15 cellular contexts compared by ENCODE assay signal in the genomic region with DNA sequence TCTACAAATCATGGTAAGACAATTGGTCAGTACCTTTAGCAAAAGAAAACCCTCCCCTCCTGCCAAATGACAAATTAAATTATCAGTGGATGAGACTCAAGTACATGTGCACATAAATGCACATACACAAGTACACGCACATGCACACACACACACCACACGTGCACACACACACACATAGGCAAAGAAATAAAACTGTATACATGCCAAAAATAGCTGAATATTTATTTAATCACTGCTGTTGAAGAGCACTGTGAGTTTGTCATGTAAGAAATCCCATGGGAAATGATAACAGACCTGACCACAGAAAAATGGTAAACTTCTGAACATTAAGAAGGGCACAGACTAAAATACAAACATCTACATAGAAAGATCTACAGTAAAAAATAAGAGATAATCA. TPM values are rescaled to one million over a fixed set of nuclear protein-coding genes. Genes with fewer than 3 reads are reported as not detected.
A peak's percentile ranks its signal among the peaks of the same experiment; 100 is the strongest.
DNase-seq lines count a peak whose midpoint lies in the region; ATAC-seq and TF ChIP-seq lines count a peak whose summit lies in the region.
"Had no signal": no experiment of that assay in that cellular context is flagged by ENCODE, and none has a peak within 500 bp of the region (broad histone marks: within the 10 kb centered on the region; RNA-seq: fewer than 3 reads in every experiment).

No MANE protein-coding gene starts in this region.

- no peaks in the 10 kb centered on the region for H4K20me1 ChIP-seq in OCI-LY3 (ENCODE audit: insufficient read depth, low read length)
- no peaks in the 10 kb centered on the region for H4K20me1 ChIP-seq in smooth muscle cell (ENCODE audit: low read depth)

- no peak overlapping the region for H3K9ac ChIP-seq in OCI-LY3 (ENCODE audit: low read length)
- no peak overlapping the region for H3K9ac ChIP-seq in smooth muscle cell (ENCODE audit: low read depth)
- H3K9ac ChIP-seq: neural progenitor cell had no signal

- no peak overlapping the region for H3K4me3 Mint-ChIP-seq in T-helper 2 cell treated with Interferon-gamma antibody and Interleukin-4, amounts not matched to agents 5 μg/mL and 100 μg/mL, for 36 hours
- H3K4me3 Mint-ChIP-seq in natural killer cell treated with Interleukin-12 subunit alpha and Interleukin-12 subunit beta and Interleukin-15 and Interleukin-18, amount 100 ng/mL, for 72 hours, result peak overlapping the region; percentile 73
- H3K4me3 Mint-ChIP-seq: neural progenitor cell had no signal

- H3F3A ChIP-seq in smooth muscle cell (ENCODE audit: low read depth), result peaks cover 5% of the 10 kb centered on the region

- no peak for ATAC-seq in natural killer cell treated with Interleukin-12 subunit alpha and Interleukin-12 subunit beta and Interleukin-15 and Interleukin-18, amount 100 ng/mL, for 72 hours

- no peaks in the 10 kb centered on the region for H3K9me3 Mint-ChIP-seq in T-helper 2 cell treated with Interferon-gamma antibody and Interleukin-4, amounts not matched to agents 5 μg/mL and 100 μg/mL, for 36 hours
- H3K9me3 Mint-ChIP-seq in natural killer cell treated with Interleukin-12 subunit alpha and Interleukin-12 subunit beta and Interleukin-15 and Interleukin-18, amount 100 ng/mL, for 72 hours, result peaks cover 3% of the 10 kb centered on the region
- H3K9me3 Mint-ChIP-seq: neural progenitor cell had no signal

- no peak overlapping the region for H3K4me2 ChIP-seq in OCI-LY3 (ENCODE audit: low read length)
- no peak overlapping the region for H3K4me2 ChIP-seq in smooth muscle cell
- H3K4me2 ChIP-seq: neural progenitor cell had no signal

- H3K27me3 Mint-ChIP-seq in T-helper 2 cell treated with Interferon-gamma antibody and Interleukin-4, amounts not matched to agents 5 μg/mL and 100 μg/mL, for 36 hours (ENCODE audit: low read depth), result no peaks in the 10 kb centered on the region
- H3K27me3 Mint-ChIP-seq in natural killer cell treated with Interleukin-12 subunit alpha and Interleukin-12 subunit beta and Interleukin-15 and Interleukin-18, amount 100 ng/mL, for 72 hours, result no peaks in the 10 kb centered on the region

- DNase-seq in T-helper 2 cell treated with Interferon-gamma antibody and Interleukin-4, amounts not matched to agents 5 μg/mL and 100 μg/mL, for 36 hours (ENCODE audit: low spot score), result no peak
- DNase-seq in T-helper 2 cell (no peak), cardiac fibroblast (ENCODE audit: low read depth in 2 of 2) (peak; percentile 65 to 66), posterior vena cava (ENCODE audit: low spot score) (no peak), smooth muscle cell (lab: John Stamatoyannopoulos, UW; ENCODE audit: unreplicated experiment) (no peak), nucleus accumbens (lab: John Stamatoyannopoulos, UW) (no peak)
- DNase-seq in natural killer cell treated with Interleukin-12 subunit alpha and Interleukin-12 subunit beta and Interleukin-15 and Interleukin-18, amount 100 ng/mL, for 72 hours (ENCODE audit: low spot score), result no peak
- DNase-seq: 8988T; activated CD4-positive, alpha-beta T cell treated with anti-CD3 and anti-CD28 coated beads for 1 hour; activated gamma-delta T cell; cerebellar nuclear complex; hippocampal formation; right lobe of liver had no signal

- H3K9me3 ChIP-seq in OCI-LY3 (ENCODE audit: insufficient read depth, low read length) (no peaks in the 10 kb centered on the region), smooth muscle cell (replicated peaks; ENCODE audit: low read depth) (no peaks in the 10 kb centered on the region)
- H3K9me3 ChIP-seq: right lobe of liver had no signal

- WGBS in smooth muscle cell (ENCODE audit: low lambda C conversion rate), result 89% methylated on average over 2 of the region's 2 CpGs

- H3K27me3 ChIP-seq in OCI-LY3 (ENCODE audit: low read depth, low read length) (no peaks in the 10 kb centered on the region), smooth muscle cell (ENCODE audit: low read depth) (no peaks in the 10 kb centered on the region)
- H3K27me3 ChIP-seq: neural progenitor cell, right lobe of liver had no signal

- H3K36me3 ChIP-seq in OCI-LY3 (replicated peaks; ENCODE audit: low read depth, low read length), result no peaks in the 10 kb centered on the region
- no peaks in the 10 kb centered on the region for H3K36me3 ChIP-seq in smooth muscle cell (ENCODE audit: low read depth)
- H3K36me3 ChIP-seq: neural progenitor cell, right lobe of liver had no signal

- H3K4me3 ChIP-seq in OCI-LY3 (ENCODE audit: low read length) (no peak overlapping the region), cardiac fibroblast (replicated peaks in 1 of 2; ENCODE audit: low read depth in 2 of 2, low read length in 2 of 2) (no peak overlapping the region), smooth muscle cell (no peak overlapping the region)
- H3K4me3 ChIP-seq: neural progenitor cell, right lobe of liver had no signal

- TF ChIP-seq CTCF in OCI-LY3 (IDR thresholded peaks at IDR 0.05; ENCODE audit: low read depth, low read length) (no peak), cardiac fibroblast (IDR thresholded peaks at IDR 0.05; ENCODE audit: low read depth, low read length) (no peak), smooth muscle cell (IDR thresholded peaks at IDR 0.05; ENCODE audit: borderline replicate concordance, insufficient read depth, poor library complexity, severe bottlenecking) (no peak)

- H3K4me1 ChIP-seq in OCI-LY3 (ENCODE audit: low read length), result peaks cover 31% of the 10 kb centered on the region
- H3K4me1 ChIP-seq in smooth muscle cell (ENCODE audit: low read depth), result peaks cover 5% of the 10 kb centered on the region
- H3K4me1 ChIP-seq: neural progenitor cell, right lobe of liver had no signal

- H3K27ac Mint-ChIP-seq in T-helper 2 cell treated with Interferon-gamma antibody and Interleukin-4, amounts not matched to agents 5 μg/mL and 100 μg/mL, for 36 hours, result peak overlapping the region; percentile 81
- H3K27ac Mint-ChIP-seq in natural killer cell treated with Interleukin-12 subunit alpha and Interleukin-12 subunit beta and Interleukin-15 and Interleukin-18, amount 100 ng/mL, for 72 hours, result peak overlapping the region; percentile 84 to 90
- H3K27ac Mint-ChIP-seq: neural progenitor cell had no signal

- intact Hi-C loops in posterior vena cava (cut with DNase I), result no loop called here

- H3K4me1 Mint-ChIP-seq in T-helper 2 cell treated with Interferon-gamma antibody and Interleukin-4, amounts not matched to agents 5 μg/mL and 100 μg/mL, for 36 hours (ENCODE audit: low read depth), result peaks cover 68% of the 10 kb centered on the region
- H3K4me1 Mint-ChIP-seq in natural killer cell treated with Interleukin-12 subunit alpha and Interleukin-12 subunit beta and Interleukin-15 and Interleukin-18, amount 100 ng/mL, for 72 hours (ENCODE audit: low read depth in 2 of 2), result peaks cover 80 to 81% of the 10 kb centered on the region in 2 donors

- H2AFZ ChIP-seq in OCI-LY3 (ENCODE audit: low read depth, low read length) (no peak overlapping the region; the same call in 1 of the 2 replicates), smooth muscle cell (ENCODE audit: low read depth) (no peak overlapping the region)

- 0 out of 2 replicates have a peak overlapping the region, but pooled peaks have one; percentile 13 for H3K27ac ChIP-seq in OCI-LY3 (ENCODE audit: low read length)
- H3K27ac ChIP-seq in smooth muscle cell (ENCODE audit: low read depth), result no peak overlapping the region
- H3K27ac ChIP-seq: neural progenitor cell, right lobe of liver had no signal

- H3K36me3 Mint-ChIP-seq in T-helper 2 cell treated with Interferon-gamma antibody and Interleukin-4, amounts not matched to agents 5 μg/mL and 100 μg/mL, for 36 hours (ENCODE audit: low read depth), result peaks cover 3% of the 10 kb centered on the region
- H3K36me3 Mint-ChIP-seq in natural killer cell treated with Interleukin-12 subunit alpha and Interleukin-12 subunit beta and Interleukin-15 and Interleukin-18, amount 100 ng/mL, for 72 hours, result no peaks in the 10 kb centered on the region
- H3K36me3 Mint-ChIP-seq: neural progenitor cell had no signal

- H3K79me2 ChIP-seq in OCI-LY3 (ENCODE audit: low read length) (no peaks in the 10 kb centered on the region), smooth muscle cell (ENCODE audit: low read depth) (no peaks in the 10 kb centered on the region)

RNA-seq across cellular contexts. Expression of a gene that starts 46.6 kb away (rescaled TPM):
- 100 to 1,000 TPM; 121 to 244 TPM for total RNA-seq in natural killer cell treated with Interleukin-12 subunit alpha and Interleukin-12 subunit beta and Interleukin-15 and Interleukin-18, amount 100 ng/mL, for 72 hours
- total RNA-seq in posterior vena cava (10 to 100 TPM; 19.0 to 28.6 TPM), smooth muscle cell (33.8 and 40.3 TPM in 2 replicates)
- 32.2 and 45.1 TPM in 2 replicates for polyA plus RNA-seq in smooth muscle cell

Comparison
In these comparisons a context has a peak if more than half of its experiments do, and no peak if none do; other contexts are left out.
1. DNase-seq: peak in cardiac fibroblast (2 of 2); none in T-helper 2 cell treated with Interferon-gamma antibody and Interleukin-4, amounts not matched to agents 5 μg/mL and 100 μg/mL, for 36 hours (single experiment), T-helper 2 cell (0 of 5), natural killer cell treated with Interleukin-12 subunit alpha and Interleukin-12 subunit beta and Interleukin-15 and Interleukin-18, amount 100 ng/mL, for 72 hours (single experiment), posterior vena cava (single experiment), smooth muscle cell (single experiment) and nucleus accumbens (0 of 56).